ENCODE assay signal across 13 cellular contexts in the genomic region with DNA sequence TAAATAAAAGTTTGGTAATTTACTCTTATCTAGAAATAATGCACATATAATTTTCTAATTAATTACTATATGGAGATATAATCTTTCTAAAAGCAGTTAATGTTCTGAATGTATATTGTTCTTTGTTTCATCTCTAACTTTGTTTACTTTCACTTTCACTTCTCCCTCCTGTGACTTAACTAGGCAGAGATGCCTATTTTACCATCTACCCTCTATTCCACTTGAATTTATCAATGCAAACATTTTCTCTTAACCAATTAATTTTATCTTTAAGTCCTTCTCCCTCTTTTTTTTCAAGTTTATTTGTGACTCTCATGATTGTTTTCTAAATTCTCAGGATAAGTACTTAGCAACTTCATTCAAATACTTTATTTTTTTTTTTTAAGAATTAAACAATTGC. TPM values are rescaled to one million over a fixed set of nuclear protein-coding genes. Genes with fewer than 3 reads are reported as not detected.
DNase-seq lines count a peak whose midpoint lies in the region; ATAC-seq lines count a peak whose summit lies in the region.
"Had no signal": no experiment of that assay in that cellular context is flagged by ENCODE, and none has a peak within 500 bp of the region (broad histone marks: within the 10 kb centered on the region; RNA-seq: fewer than 3 reads in every experiment).

No MANE protein-coding gene starts in this region.

- H3K9me3 ChIP-seq in endocrine pancreas (ENCODE audit: control insufficient read depth, low read length), result no peaks in the 10 kb centered on the region
- H3K9me3 ChIP-seq: stomach had no signal

- H3K36me3 ChIP-seq in endocrine pancreas (ENCODE audit: control insufficient read depth, insufficient read depth, low read length), result no peaks in the 10 kb centered on the region
- H3K36me3 ChIP-seq: BLaER1, stomach had no signal

- no peaks in the 10 kb centered on the region for H3K27me3 Mint-ChIP-seq in activated naive CD8-positive, alpha-beta T cell
- peaks cover 1% of the 10 kb centered on the region for H3K27me3 Mint-ChIP-seq in activated naive CD8-positive, alpha-beta T cell treated with anti-CD3 and anti-CD28 coated beads for 36 hours
- peaks cover under 1% of the 10 kb centered on the region for H3K27me3 Mint-ChIP-seq in stimulated activated naive CD8-positive, alpha-beta T cell treated with anti-CD3 and anti-CD28 coated beads, Interleukin-15, amount 100 ng/mL, for 72 hours

- H3K4me1 Mint-ChIP-seq in activated naive CD8-positive, alpha-beta T cell (ENCODE audit: low read depth), result peaks cover 57% of the 10 kb centered on the region
- H3K4me1 Mint-ChIP-seq in activated naive CD8-positive, alpha-beta T cell treated with anti-CD3 and anti-CD28 coated beads for 36 hours, result peaks cover 66% of the 10 kb centered on the region
- H3K4me1 Mint-ChIP-seq in stimulated activated naive CD8-positive, alpha-beta T cell treated with anti-CD3 and anti-CD28 coated beads, Interleukin-15, amount 100 ng/mL, for 72 hours, result peaks cover 66% of the 10 kb centered on the region

- peak overlapping the region; percentile 16 for H3K27ac Mint-ChIP-seq in activated naive CD8-positive, alpha-beta T cell
- no peak overlapping the region for H3K27ac Mint-ChIP-seq in activated naive CD8-positive, alpha-beta T cell treated with anti-CD3 and anti-CD28 coated beads for 36 hours
- H3K27ac Mint-ChIP-seq in stimulated activated naive CD8-positive, alpha-beta T cell treated with anti-CD3 and anti-CD28 coated beads, Interleukin-15, amount 100 ng/mL, for 72 hours, result peak overlapping the region in 1 of 2 donors; percentile 100

- H3K27me3 ChIP-seq in endocrine pancreas (ENCODE audit: control insufficient read depth, insufficient read depth, low read length), result peaks cover 3% of the 10 kb centered on the region

- no peak for ATAC-seq in stimulated activated naive CD8-positive, alpha-beta T cell treated with anti-CD3 and anti-CD28 coated beads, Interleukin-15, amount 100 ng/mL, for 72 hours
- no peak for ATAC-seq in HG02981 (IDR thresholded peaks at IDR 0.05; ENCODE audit: unreplicated experiment)

- no peak for DNase-seq in activated naive CD8-positive, alpha-beta T cell treated with anti-CD3 and anti-CD28 coated beads for 36 hours
- DNase-seq in OCI-M1 (lab: John Stamatoyannopoulos, UW) (peak; percentile 75), ecto neural progenitor cell (ENCODE audit: low spot score) (no peak)
- DNase-seq in stimulated activated naive CD8-positive, alpha-beta T cell treated with anti-CD3 and anti-CD28 coated beads, Interleukin-15, amount 100 ng/mL, for 72 hours, result no peak
- no peak for DNase-seq in central memory CD4-positive, alpha-beta T cell
- DNase-seq: activated effector memory CD4-positive, alpha-beta T cell treated with Interleukin-2 at 50 U/mL for 16 hours; NCI-H524 treated with DMSO at 0.1 percent for 48 hours; stomach had no signal

- H3K4me1 ChIP-seq in endocrine pancreas (ENCODE audit: control insufficient read depth, insufficient read depth, low read length), result no peaks in the 10 kb centered on the region

- peak overlapping the region; percentile 71 for H3K4me3 Mint-ChIP-seq in activated naive CD8-positive, alpha-beta T cell
- no peak overlapping the region for H3K4me3 Mint-ChIP-seq in activated naive CD8-positive, alpha-beta T cell treated with anti-CD3 and anti-CD28 coated beads for 36 hours
- peak overlapping the region; percentile 41 to 61 for H3K4me3 Mint-ChIP-seq in stimulated activated naive CD8-positive, alpha-beta T cell treated with anti-CD3 and anti-CD28 coated beads, Interleukin-15, amount 100 ng/mL, for 72 hours
- H3K4me3 Mint-ChIP-seq: neural crest cell had no signal

- H3K9me3 Mint-ChIP-seq in activated naive CD8-positive, alpha-beta T cell (ENCODE audit: low read depth), result no peaks in the 10 kb centered on the region
- peaks cover 13% of the 10 kb centered on the region for H3K9me3 Mint-ChIP-seq in activated naive CD8-positive, alpha-beta T cell treated with anti-CD3 and anti-CD28 coated beads for 36 hours
- H3K9me3 Mint-ChIP-seq in stimulated activated naive CD8-positive, alpha-beta T cell treated with anti-CD3 and anti-CD28 coated beads, Interleukin-15, amount 100 ng/mL, for 72 hours, result peaks cover 6 to 13% of the 10 kb centered on the region in 2 donors

- H3K4me3 ChIP-seq in endocrine pancreas (ENCODE audit: control insufficient read depth, insufficient read depth, low read length), result peak overlapping the region; percentile 49
- H3K4me3 ChIP-seq: BLaER1, stomach had no signal

- no peak overlapping the region for H3K9ac ChIP-seq in endocrine pancreas (ENCODE audit: control insufficient read depth, insufficient read depth, low read length)
- H3K9ac ChIP-seq: BLaER1 had no signal

- H3K36me3 Mint-ChIP-seq in activated naive CD8-positive, alpha-beta T cell, result no peaks in the 10 kb centered on the region
- peaks cover 26% of the 10 kb centered on the region for H3K36me3 Mint-ChIP-seq in activated naive CD8-positive, alpha-beta T cell treated with anti-CD3 and anti-CD28 coated beads for 36 hours

RNA-seq across cellular contexts. Expression of gene IL1RL1, which starts 55.1 kb away (rescaled TPM):
- total RNA-seq in activated naive CD8-positive, alpha-beta T cell treated with anti-CD3 and anti-CD28 coated beads for 36 hours, result under 1 TPM; 0.10 to 0.18 TPM
- total RNA-seq: neural crest cell had no signal
